Comparison of ENCODE assay signal across 9 cellular contexts in the genomic region with DNA sequence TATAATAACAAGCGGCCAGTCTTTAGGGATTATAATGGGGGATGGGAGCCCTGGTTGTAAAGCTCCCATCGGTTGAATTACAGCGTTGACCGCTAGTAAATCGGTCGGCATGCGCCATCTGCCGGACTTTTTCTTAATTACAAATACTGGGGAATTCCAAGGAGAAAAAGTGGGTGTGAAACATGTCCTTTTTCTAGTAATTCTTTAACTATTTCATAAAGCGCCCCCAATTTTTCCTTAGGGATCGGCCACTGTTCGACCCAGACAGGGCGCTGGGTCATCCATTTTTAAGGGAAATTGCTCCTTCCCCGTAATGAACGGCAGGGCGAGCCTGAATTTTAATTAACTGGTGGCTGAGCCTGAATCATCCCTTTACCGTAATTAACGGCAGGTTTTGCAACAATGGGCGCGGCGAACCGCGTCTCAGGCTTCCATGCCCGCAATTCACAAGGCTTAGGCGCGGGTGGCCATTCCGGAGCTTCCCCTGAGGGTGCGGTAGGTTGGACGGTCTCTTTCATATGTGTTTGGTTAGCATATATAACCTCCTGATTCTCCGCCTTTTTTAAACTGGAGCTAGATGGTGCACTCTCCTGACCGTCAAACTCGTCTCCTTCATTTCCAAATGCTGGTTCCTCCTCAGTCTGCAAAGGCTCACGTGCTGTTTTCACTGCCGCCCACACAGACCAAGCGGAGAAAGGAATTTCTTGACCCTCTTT. TPM values are rescaled to one million over a fixed set of nuclear protein-coding genes. Genes with fewer than 3 reads are reported as not detected.
DNase-seq lines count a peak whose midpoint lies in the region; ATAC-seq and TF ChIP-seq lines count a peak whose summit lies in the region.
"Had no signal": no experiment of that assay in that cellular context is flagged by ENCODE, and none has a peak within 500 bp of the region (broad histone marks: within the 10 kb centered on the region; RNA-seq: fewer than 3 reads in every experiment).

No MANE protein-coding gene starts in this region.

- POLR2A ChIA-PET in CD8-positive, alpha-beta memory T cell (lab: Charles Lee), result interaction anchor here (0.6 to 1.6 kb wide), 3 partner anchors 44 to 232 kb away, joined by 3 to 6 read pairs (median 3); no protein-coding TSS in a partner anchor
- POLR2A ChIA-PET in PC-3 (lab: Charles Lee; ENCODE audit: unreplicated experiment), result interaction anchor here (0.6 kb wide), 1 partner anchor 731 kb away, joined by 7 read pairs; no protein-coding TSS in a partner anchor

- H3K79me2 ChIP-seq in PC-3 (ENCODE audit: low read length), result no peaks in the 10 kb centered on the region

- TF ChIP-seq CTCF in PC-3 (conservative IDR thresholded peaks at IDR 0.05; ENCODE audit: low read depth, low read length) (peak; percentile 83), fibroblast of pulmonary artery (IDR thresholded peaks at IDR 0.05; ENCODE audit: low read length, missing control alignments) (peak; percentile 47), natural killer cell (IDR thresholded peaks at IDR 0.05) (peak; percentile 65)

- H3K27me3 Mint-ChIP-seq in CD8-positive, alpha-beta memory T cell, result peaks cover 17 to 42% of the 10 kb centered on the region in 2 donors
- peaks cover 15% of the 10 kb centered on the region for H3K27me3 Mint-ChIP-seq in IgD-negative memory B cell
- H3K27me3 Mint-ChIP-seq in activated T-cell treated with anti-CD3 and anti-CD28 coated beads, Interleukin-2, amount 50 U/mL, for 72 hours (ENCODE audit: low read depth), result peaks cover 61% of the 10 kb centered on the region
- peaks cover 7 to 25% of the 10 kb centered on the region in 2 donors for H3K27me3 Mint-ChIP-seq in natural killer cell (ENCODE audit: low read depth in 2 of 2)

- H2AFZ ChIP-seq in PC-3 (ENCODE audit: low read length), result peak overlapping the region; percentile 96

- no peak overlapping the region for H3K27ac ChIP-seq in CD8-positive, alpha-beta memory T cell (ENCODE audit: low read depth, low read length)
- no peak overlapping the region for H3K27ac ChIP-seq in PC-3 (ENCODE audit: low read length)

- no peaks in the 10 kb centered on the region for H3K36me3 ChIP-seq in CD8-positive, alpha-beta memory T cell (ENCODE audit: insufficient read depth, low read length)
- no peaks in the 10 kb centered on the region for H3K36me3 ChIP-seq in PC-3 (ENCODE audit: low read depth, low read length)

- H3K9me3 Mint-ChIP-seq in CD8-positive, alpha-beta memory T cell, result peaks cover 0 to 3% (median 0%) of the 10 kb centered on the region in 5 donors
- H3K9me3 Mint-ChIP-seq in IgD-negative memory B cell, result peaks cover 0 to 4% (median 4%) of the 10 kb centered on the region in 3 donors
- no peaks in the 10 kb centered on the region for H3K9me3 Mint-ChIP-seq in activated T-cell treated with anti-CD3 and anti-CD28 coated beads, Interleukin-2, amount 50 U/mL, for 72 hours
- no peaks in the 10 kb centered on the region for H3K9me3 Mint-ChIP-seq in natural killer cell

- H3K27ac Mint-ChIP-seq in CD8-positive, alpha-beta memory T cell, result peak overlapping the region in 2 of 8 donors; percentile 27 to 50
- H3K27ac Mint-ChIP-seq in IgD-negative memory B cell (peak overlapping the region in 2 of 3 donors; percentile 35 to 62), natural killer cell (no peak overlapping the region)
- H3K27ac Mint-ChIP-seq in activated T-cell treated with anti-CD3 and anti-CD28 coated beads, Interleukin-2, amount 50 U/mL, for 72 hours, result no peak overlapping the region

- no peaks in the 10 kb centered on the region for H3K36me3 Mint-ChIP-seq in CD8-positive, alpha-beta memory T cell
- H3K36me3 Mint-ChIP-seq in IgD-negative memory B cell (no peaks in the 10 kb centered on the region), natural killer cell (no peaks in the 10 kb centered on the region)
- peaks cover 0 to 3% of the 10 kb centered on the region in 2 donors for H3K36me3 Mint-ChIP-seq in activated T-cell treated with anti-CD3 and anti-CD28 coated beads, Interleukin-2, amount 50 U/mL, for 72 hours (ENCODE audit: insufficient read depth in 2 of 2)

- CTCF ChIA-PET in CD8-positive, alpha-beta memory T cell (lab: Charles Lee), result interaction anchor here (0.6 to 6.9 kb wide), 14 partner anchors 11 to 231 kb away, joined by 3 to 61 read pairs (median 4); a partner anchor contains a TSS
- CTCF ChIA-PET in PC-3 (lab: Charles Lee), result interaction anchor here (0.5 to 3.0 kb wide), 16 partner anchors 17 to 445 kb away, joined by 3 to 50 read pairs (median 6); a partner anchor contains a TSS

- no peaks in the 10 kb centered on the region for H3K9me2 ChIP-seq in PC-3 (replicated peaks; ENCODE audit: low read length)

- peaks cover 11% of the 10 kb centered on the region for H3K27me3 ChIP-seq in CD8-positive, alpha-beta memory T cell (ENCODE audit: insufficient read depth, low read length, poor library complexity, severe bottlenecking)
- no peaks in the 10 kb centered on the region for H3K27me3 ChIP-seq in PC-3 (ENCODE audit: low read length)

- H3K9ac ChIP-seq in PC-3 (ENCODE audit: low read length), result peak overlapping the region; percentile 9; the same call in 1 of the 2 replicates

- intact Hi-C loops in PC-3 (cut with micrococcal nuclease), result loop anchor here (1.0 kb wide), 6 partner anchors 18 to 445 kb away; a partner anchor contains a TSS
- intact Hi-C loops in natural killer cell (cut with micrococcal nuclease), result loop anchor here (1.0 to 5.0 kb wide), 3 partner anchors 147 to 697 kb away; no protein-coding TSS in a partner anchor

- H3F3A ChIP-seq in PC-3 (ENCODE audit: low read length, unreplicated experiment), result peaks cover 6% of the 10 kb centered on the region

- peak overlapping the region; percentile 92 for H3K4me2 ChIP-seq in PC-3 (ENCODE audit: low read length)

- no peaks in the 10 kb centered on the region for H4K20me1 ChIP-seq in PC-3 (ENCODE audit: low read length)

- H3K9me3 ChIP-seq in CD8-positive, alpha-beta memory T cell (ENCODE audit: low read length), result no peaks in the 10 kb centered on the region
- no peaks in the 10 kb centered on the region for H3K9me3 ChIP-seq in PC-3 (ENCODE audit: low read length)

- DNase-seq in CD8-positive, alpha-beta memory T cell, result peak; percentile 18 to 62 (median 44)
- DNase-seq in PC-3 (peak; percentile 94), fibroblast of pulmonary artery (ENCODE audit: low read depth) (peak; percentile 84), natural killer cell (no peak)
- DNase-seq in activated T-cell treated with anti-CD3 and anti-CD28 coated beads, Interleukin-2, amount 50 U/mL, for 72 hours, result peak; percentile 51 to 72
- peak; percentile 75 for DNase-seq in stimulated activated naive CD8-positive, alpha-beta T cell treated with anti-CD3 and anti-CD28 coated beads, Interleukin-15, Interleukin-2, amounts not matched to agents 100 U/mL and 50 U/mL, for 24 hours

- H3K4me1 ChIP-seq in CD8-positive, alpha-beta memory T cell (ENCODE audit: insufficient read depth, low read length), result peaks cover 11% of the 10 kb centered on the region
- peaks cover 34% of the 10 kb centered on the region for H3K4me1 ChIP-seq in PC-3 (ENCODE audit: insufficient read depth, low read length)

- ATAC-seq in PC-3 (peak; percentile 68), natural killer cell (peak in 2 of 3 donors; percentile 49 to 66), HG03108 (IDR thresholded peaks at IDR 0.05; ENCODE audit: unreplicated experiment) (no peak)
- ATAC-seq in activated T-cell treated with anti-CD3 and anti-CD28 coated beads, Interleukin-2, amount 50 U/mL, for 72 hours (replicated peaks in 1 of 2), result peak; percentile 43 to 62
- peak; percentile 40 for ATAC-seq in stimulated activated naive CD8-positive, alpha-beta T cell treated with anti-CD3 and anti-CD28 coated beads, Interleukin-15, Interleukin-2, amounts not matched to agents 100 U/mL and 50 U/mL, for 24 hours

- BruUV-seq in PC-3 (replicated peaks; lab: Mats Ljungman, UMichigan), result no TSS peak

- H3K4me1 Mint-ChIP-seq in CD8-positive, alpha-beta memory T cell, result peaks cover 4 to 12% (median 11%) of the 10 kb centered on the region in 3 donors
- H3K4me1 Mint-ChIP-seq in IgD-negative memory B cell (peaks cover 3 to 17% (median 7%) of the 10 kb centered on the region in 3 donors), natural killer cell (no peaks in the 10 kb centered on the region)
- H3K4me1 Mint-ChIP-seq in activated T-cell treated with anti-CD3 and anti-CD28 coated beads, Interleukin-2, amount 50 U/mL, for 72 hours (ENCODE audit: low read depth), result peaks cover 15% of the 10 kb centered on the region

- H3K4me3 ChIP-seq in CD8-positive, alpha-beta memory T cell (ENCODE audit: low read length), result no peak overlapping the region
- H3K4me3 ChIP-seq in PC-3 (ENCODE audit: low read length) (peak overlapping the region; percentile 68), fibroblast of pulmonary artery (replicated peaks; ENCODE audit: low read depth, low read length) (peak overlapping the region; percentile 22)

- no peak overlapping the region for H3K4me3 Mint-ChIP-seq in CD8-positive, alpha-beta memory T cell
- H3K4me3 Mint-ChIP-seq in IgD-negative memory B cell (peak overlapping the region in 2 of 4 donors; percentile 50 to 70), natural killer cell (no peak overlapping the region)
- peak overlapping the region; percentile 67 to 68 for H3K4me3 Mint-ChIP-seq in activated T-cell treated with anti-CD3 and anti-CD28 coated beads, Interleukin-2, amount 50 U/mL, for 72 hours

RNA-seq across cellular contexts. Expression of a gene that starts 30.2 kb away (rescaled TPM):
- total RNA-seq in CD8-positive, alpha-beta memory T cell, result 1 to 10 TPM; 6.7 to 7.4 TPM
- polyA plus RNA-seq in CD8-positive, alpha-beta memory T cell, result 2.9 TPM
- 3.2 TPM for polyA plus RNA-seq in IgD-negative memory B cell
- total RNA-seq in PC-3 (2014; rRNA removed) (29.5 and 42.4 TPM in 2 replicates), natural killer cell (10 to 100 TPM in 2 of 3 donors, 1 to 10 TPM in 1; 9.6 to 13.5 (median 11.3) TPM)
- 10 to 100 TPM in 1 of 2 donors, 1 to 10 TPM in 1; 7.8 to 10.4 TPM for total RNA-seq in activated T-cell treated with anti-CD3 and anti-CD28 coated beads, Interleukin-2, amount 50 U/mL, for 72 hours

RNA-seq across cellular contexts. Expression of a gene that starts 36.8 kb away (rescaled TPM):
- not detected for total RNA-seq in CD8-positive, alpha-beta memory T cell
- polyA plus RNA-seq in CD8-positive, alpha-beta memory T cell, result not detected
- not detected for polyA plus RNA-seq in IgD-negative memory B cell
- total RNA-seq in PC-3 (2014; rRNA removed) (not detected in 2 replicates), natural killer cell (not detected)
- not detected for total RNA-seq in activated T-cell treated with anti-CD3 and anti-CD28 coated beads, Interleukin-2, amount 50 U/mL, for 72 hours
- total RNA-seq: T-helper 2 cell treated with Interferon-gamma antibody and Interleukin-4, amounts not matched to agents 100 ng/mL and 5 ng/mL, for 36 hours had no signal

RNA-seq across cellular contexts. Expression of a gene that starts 52.5 kb away (rescaled TPM):
- total RNA-seq in CD8-positive, alpha-beta memory T cell, result under 1 TPM; 0.16 to 0.28 TPM
- not detected for polyA plus RNA-seq in CD8-positive, alpha-beta memory T cell
- not detected for polyA plus RNA-seq in IgD-negative memory B cell
- not detected in 2 replicates for total RNA-seq in PC-3 (2014; rRNA removed)
- not detected for total RNA-seq in activated T-cell treated with anti-CD3 and anti-CD28 coated beads, Interleukin-2, amount 50 U/mL, for 72 hours
- under 1 TPM in 1 of 3 donors, not detected in 2; 0.10 TPM for total RNA-seq in natural killer cell
- total RNA-seq: T-helper 2 cell treated with Interferon-gamma antibody and Interleukin-4, amounts not matched to agents 100 ng/mL and 5 ng/mL, for 36 hours had no signal

Comparison
In these comparisons a context has a peak if more than half of its experiments do, and no peak if none do; other contexts are left out.
1. H3K27ac Mint-ChIP-seq: peak in IgD-negative memory B cell (2 of 3); none in activated T-cell treated with anti-CD3 and anti-CD28 coated beads, Interleukin-2, amount 50 U/mL, for 72 hours (single experiment) and natural killer cell (0 of 2).
2. H3K4me3 Mint-ChIP-seq: peak in activated T-cell treated with anti-CD3 and anti-CD28 coated beads, Interleukin-2, amount 50 U/mL, for 72 hours (2 of 2); none in CD8-positive, alpha-beta memory T cell (0 of 7) and natural killer cell (single experiment).
3. Peak in every context shown above with its lines, with median percentiles within 50 percentile points of each other: CTCF ChIP-seq.